ENCODE assay signal across 8 cellular contexts in genomic region chr11:68282141-68282860, GRCh38. TPM values are rescaled to one million over a fixed set of nuclear protein-coding genes. Genes with fewer than 3 reads are reported as not detected.
DNase-seq lines count a peak whose midpoint lies in the region; ATAC-seq, FAIRE-seq and TF ChIP-seq lines count a peak whose summit lies in the region.

No MANE protein-coding gene starts in this region.

- peak; percentile 89 for FAIRE-seq in GM19239 (lab: Jason Lieb, UNC)

- peak overlapping the region; percentile 77 for H3K27ac Mint-ChIP-seq in activated CD8-positive, alpha-beta T cell treated with anti-CD3 and anti-CD28 coated beads for 36 hours

- H3K4me1 Mint-ChIP-seq in activated CD8-positive, alpha-beta T cell treated with anti-CD3 and anti-CD28 coated beads for 36 hours (ENCODE audit: low read depth), result peaks cover 21% of the 10 kb centered on the region

- POLR2A ChIA-PET in activated CD8-positive, alpha-beta T cell treated with anti-CD3 and anti-CD28 coated beads for 36 hours (lab: Charles Lee), result no interaction called here

- no peaks in the 10 kb centered on the region for H3K36me3 Mint-ChIP-seq in activated CD8-positive, alpha-beta T cell treated with anti-CD3 and anti-CD28 coated beads for 36 hours (ENCODE audit: low read depth)

- CTCF ChIA-PET in activated CD8-positive, alpha-beta T cell treated with anti-CD3 and anti-CD28 coated beads for 36 hours (lab: Charles Lee), result interaction anchor here (0.8 to 2.5 kb wide), 2 partner anchors 15 to 25 kb away, joined by 4 to 11 read pairs; no protein-coding TSS in a partner anchor

- H3K4me3 Mint-ChIP-seq in activated CD8-positive, alpha-beta T cell treated with anti-CD3 and anti-CD28 coated beads for 36 hours, result peak overlapping the region; percentile 51

- intact Hi-C loops in activated CD8-positive, alpha-beta T cell treated with anti-CD3 and anti-CD28 coated beads for 36 hours (cut with micrococcal nuclease), result no loop called here

- DNase-seq in GM19239 (ENCODE audit: insufficient read length, low spot score) (peak; percentile 53), AG20443 (ENCODE audit: low spot score) (no peak), NCI-H1930 (lab: John Stamatoyannopoulos, UW) (no peak)
- DNase-seq in activated CD8-positive, alpha-beta T cell treated with anti-CD3 and anti-CD28 coated beads for 36 hours, result peak; percentile 79
- peak; percentile 30 to 32 for DNase-seq in stimulated activated CD4-positive, alpha-beta T cell treated with anti-CD3 and anti-CD28 coated beads, Interleukin-2, amount 100 ng/mL, for 48 hours

- H3K9me3 Mint-ChIP-seq in activated CD8-positive, alpha-beta T cell treated with anti-CD3 and anti-CD28 coated beads for 36 hours, result peaks cover 9% of the 10 kb centered on the region

- ATAC-seq in HG03558 (IDR thresholded peaks at IDR 0.05; ENCODE audit: extremely low read depth, unreplicated experiment) (peak; percentile 75), HG02623 (IDR thresholded peaks at IDR 0.05; ENCODE audit: unreplicated experiment) (no peak), HG03342 (IDR thresholded peaks at IDR 0.05; ENCODE audit: unreplicated experiment) (no peak)
- peak; percentile 95 for ATAC-seq in activated CD8-positive, alpha-beta T cell treated with anti-CD3 and anti-CD28 coated beads for 36 hours

- peaks cover 5% of the 10 kb centered on the region for H3K27me3 Mint-ChIP-seq in activated CD8-positive, alpha-beta T cell treated with anti-CD3 and anti-CD28 coated beads for 36 hours

- no peak for TF ChIP-seq CTCF in activated CD8-positive, alpha-beta T cell treated with anti-CD3 and anti-CD28 coated beads for 36 hours (IDR thresholded peaks at IDR 0.05)

RNA-seq across cellular contexts. Expression of gene C11orf24, which starts 10.5 kb away (rescaled TPM):
- 10 to 100 TPM; 38.0 to 40.7 TPM for total RNA-seq in activated CD8-positive, alpha-beta T cell treated with anti-CD3 and anti-CD28 coated beads for 36 hours

RNA-seq across cellular contexts. Expression of gene LRP5, which starts 30.1 kb away (rescaled TPM):
- total RNA-seq in activated CD8-positive, alpha-beta T cell treated with anti-CD3 and anti-CD28 coated beads for 36 hours, result 10 to 100 TPM; 10.5 to 15.3 TPM

Comparison
In these comparisons a context has a peak if more than half of its experiments do, and no peak if none do; other contexts are left out.
1. DNase-seq: peak in GM19239 (single experiment), activated CD8-positive, alpha-beta T cell treated with anti-CD3 and anti-CD28 coated beads for 36 hours (single experiment) and stimulated activated CD4-positive, alpha-beta T cell treated with anti-CD3 and anti-CD28 coated beads, Interleukin-2, amount 100 ng/mL, for 48 hours (2 of 2); none in AG20443 (single experiment) and NCI-H1930 (0 of 2).
2. ATAC-seq: peak in HG03558 (single experiment) and activated CD8-positive, alpha-beta T cell treated with anti-CD3 and anti-CD28 coated beads for 36 hours (single experiment); none in HG02623 (single experiment) and HG03342 (single experiment).